Comparison of ENCODE assay signal across 14 cellular contexts in genomic region chr1:112646225-112646624, GRCh38.
"Had no signal": no experiment of that assay in that cellular context is flagged by ENCODE, and none has a peak within 500 bp of the region (broad histone marks: within the 10 kb centered on the region; RNA-seq: fewer than 3 reads in every experiment).

No MANE protein-coding gene starts in this region.

- H3K4me3 ChIP-seq: gastroesophageal sphincter, left ventricle myocardium inferior, thyroid gland had no signal

- H3K27ac ChIP-seq: gastroesophageal sphincter, left ventricle myocardium inferior, thyroid gland had no signal

- H3K9me3 ChIP-seq: gastroesophageal sphincter, left ventricle myocardium inferior, thyroid gland had no signal

- H3K9me3 Mint-ChIP-seq: activated CD4-positive, alpha-beta memory T cell treated with anti-CD3 and anti-CD28 coated beads for 36 hours; activated T-helper 2 cell treated with anti-CD3 and anti-CD28 coated beads, Interferon-gamma antibody, Interleukin-2, Interleukin-4, amounts not matched to agents 10 μg/mL and 5 μg/mL and 100 μg/mL, durations not matched to agents 14 hours and 24 hours and 36 hours; T-helper 2 cell treated with Interferon-gamma antibody and Interleukin-4, amounts not matched to agents 5 μg/mL and 100 μg/mL, for 36 hours had no signal

- H3K27ac Mint-ChIP-seq: activated T-helper 2 cell treated with anti-CD3 and anti-CD28 coated beads, Interferon-gamma antibody, Interleukin-2, Interleukin-4, amounts not matched to agents 10 μg/mL and 5 μg/mL and 100 μg/mL, durations not matched to agents 14 hours and 24 hours and 36 hours; T-helper 2 cell treated with Interferon-gamma antibody and Interleukin-4, amounts not matched to agents 5 μg/mL and 100 μg/mL, for 36 hours had no signal

- H3K27me3 Mint-ChIP-seq: activated CD4-positive, alpha-beta memory T cell treated with anti-CD3 and anti-CD28 coated beads for 36 hours; activated naive CD8-positive, alpha-beta T cell had no signal

- H3K4me1 ChIP-seq: gastroesophageal sphincter had no signal

- DNase-seq: activated CD4-positive, alpha-beta memory T cell treated with anti-CD3 and anti-CD28 coated beads for 36 hours; activated CD8-positive, alpha-beta memory T cell treated with anti-CD3 and anti-CD28 coated beads, Interleukin-2, amount 50 U/mL, for 4 hours; anterior cingulate cortex; islet precursor cell; left ventricle myocardium inferior; stimulated activated CD4-positive, alpha-beta T cell treated with anti-CD3 and anti-CD28 coated beads, Interleukin-4, amount 100 ng/mL, for 4 hours; thyroid gland had no signal

- H3K4me3 Mint-ChIP-seq: activated CD4-positive, alpha-beta memory T cell treated with anti-CD3 and anti-CD28 coated beads for 36 hours; activated naive CD8-positive, alpha-beta T cell; T-helper 2 cell treated with Interferon-gamma antibody and Interleukin-4, amounts not matched to agents 5 μg/mL and 100 μg/mL, for 36 hours had no signal

- ATAC-seq: gastroesophageal sphincter had no signal

- H3K27me3 ChIP-seq: gastroesophageal sphincter, thyroid gland had no signal

- FAIRE-seq: colon, endothelial cell of umbilical vein, urothelium cell line had no signal
